ENCODE assay signal across 8 cellular contexts in the genomic region with DNA sequence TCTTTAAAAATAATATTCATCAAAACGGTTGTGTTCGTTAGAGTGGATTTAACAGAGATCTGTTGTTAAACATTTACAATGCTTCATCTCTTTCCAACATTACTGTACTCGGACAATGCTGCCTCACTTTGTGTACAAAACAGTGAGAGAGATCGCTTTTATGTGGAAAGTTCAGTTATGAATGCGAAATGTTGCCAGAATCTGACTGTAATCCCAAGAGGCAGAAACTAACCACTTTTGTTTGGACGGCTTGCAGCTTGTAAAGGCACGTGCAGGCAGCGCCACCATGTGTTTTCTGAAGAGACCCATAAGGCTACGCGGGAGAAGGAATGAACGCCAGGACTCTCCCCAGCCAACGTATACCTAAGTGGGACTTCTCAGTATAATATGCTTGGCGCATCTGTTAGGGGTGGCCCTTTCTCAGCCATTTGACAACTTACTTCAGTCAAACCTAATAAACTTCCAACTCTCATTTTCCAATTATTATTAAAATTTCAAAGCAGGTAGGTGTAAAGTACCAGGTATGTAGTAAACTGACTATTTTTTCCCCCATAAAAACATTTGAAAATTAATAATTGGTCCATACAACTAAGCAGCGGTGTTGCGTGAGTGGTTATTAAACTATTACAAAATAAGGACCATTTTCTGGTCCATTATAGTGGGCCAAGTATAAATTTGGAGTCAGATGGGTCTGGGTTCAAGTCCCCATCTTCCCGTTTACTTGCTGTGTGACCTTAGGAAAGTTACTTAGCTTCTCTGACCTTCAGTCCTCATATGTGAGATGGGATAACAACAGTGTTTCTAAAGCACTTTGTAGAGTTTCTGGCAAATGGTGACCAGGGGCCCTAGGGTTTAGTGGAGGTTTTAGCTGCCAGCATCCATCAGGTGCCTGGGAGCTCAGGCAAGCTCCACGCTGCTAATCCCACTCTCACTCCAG. TPM values are rescaled to one million over a fixed set of nuclear protein-coding genes. Genes with fewer than 3 reads are reported as not detected.
DNase-seq lines count a peak whose midpoint lies in the region; TF ChIP-seq lines count a peak whose summit lies in the region.

No MANE protein-coding gene starts in this region.

- H3K27ac Mint-ChIP-seq in CD8-positive, alpha-beta memory T cell: no peak overlapping the region
- H3K27ac Mint-ChIP-seq in nephron progenitor cell: no peak overlapping the region

- WGBS in suprapubic skin: 19% methylated on average over 17 of the region's 17 CpGs

- no peak overlapping the region for H3K4me3 Mint-ChIP-seq in CD8-positive, alpha-beta memory T cell
- H3K4me3 Mint-ChIP-seq in nephron progenitor cell: no peak overlapping the region

- H3K4me1 ChIP-seq in CD8-positive, alpha-beta memory T cell (ENCODE audit: insufficient read depth, low read length): peaks cover 5% of the 10 kb centered on the region
- H3K4me1 ChIP-seq in KMS-11 (ENCODE audit: low read depth, poor library complexity, severe bottlenecking) (peaks cover 1% of the 10 kb centered on the region), suprapubic skin (peaks cover 47% of the 10 kb centered on the region)

- TF ChIP-seq POLR2A in suprapubic skin (IDR thresholded peaks at IDR 0.05): no peak

- H3K4me3 ChIP-seq in CD8-positive, alpha-beta memory T cell (ENCODE audit: low read length): no peak overlapping the region
- H3K4me3 ChIP-seq in KMS-11 (IDR thresholded peaks at IDR 0.05; ENCODE audit: insufficient read depth, low read depth, low read length) (no peak overlapping the region), fibroblast of mammary gland (ENCODE audit: control insufficient read depth, low read depth, low read length) (peak overlapping the region; percentile 10), suprapubic skin (no peak overlapping the region)

- TF ChIP-seq EP300 in suprapubic skin (IDR thresholded peaks at IDR 0.05): no peak

- H3K36me3 ChIP-seq in CD8-positive, alpha-beta memory T cell (ENCODE audit: insufficient read depth, low read length): no peaks in the 10 kb centered on the region
- no peaks in the 10 kb centered on the region for H3K36me3 ChIP-seq in KMS-11 (ENCODE audit: insufficient read depth)
- no peaks in the 10 kb centered on the region for H3K36me3 ChIP-seq in suprapubic skin

- no peaks in the 10 kb centered on the region for H3K36me3 Mint-ChIP-seq in CD8-positive, alpha-beta memory T cell
- H3K36me3 Mint-ChIP-seq in nephron progenitor cell (ENCODE audit: low read depth): no peaks in the 10 kb centered on the region

- H3K9me3 Mint-ChIP-seq in CD8-positive, alpha-beta memory T cell: peaks cover 0 to 4% (median 3%) of the 10 kb centered on the region in 5 donors
- H3K9me3 Mint-ChIP-seq in nephron progenitor cell: peaks cover 7% of the 10 kb centered on the region

- H3K27me3 Mint-ChIP-seq in CD8-positive, alpha-beta memory T cell: peaks cover 29 to 47% of the 10 kb centered on the region in 2 donors
- peaks cover 2% of the 10 kb centered on the region for H3K27me3 Mint-ChIP-seq in nephron progenitor cell (ENCODE audit: low read depth, poor library complexity)

- no peak overlapping the region for H3K9ac ChIP-seq in KMS-11

- H3K4me1 Mint-ChIP-seq in CD8-positive, alpha-beta memory T cell: peaks cover 9 to 17% (median 15%) of the 10 kb centered on the region in 3 donors
- H3K4me1 Mint-ChIP-seq in nephron progenitor cell: peaks cover 30% of the 10 kb centered on the region

- no peaks in the 10 kb centered on the region for H3K9me3 ChIP-seq in CD8-positive, alpha-beta memory T cell (ENCODE audit: low read length)
- H3K9me3 ChIP-seq in suprapubic skin: no peaks in the 10 kb centered on the region

- no peaks in the 10 kb centered on the region for H4K20me1 ChIP-seq in KMS-11 (ENCODE audit: insufficient read depth)

- POLR2A ChIA-PET in CD8-positive, alpha-beta memory T cell (lab: Charles Lee): interaction anchor here (0.7 kb wide), 1 partner anchor 40 kb away, joined by 4 read pairs; no protein-coding TSS in a partner anchor

- no peaks in the 10 kb centered on the region for H3K79me2 ChIP-seq in KMS-11 (ENCODE audit: insufficient read depth, low read depth)

- peak; percentile 77 for TF ChIP-seq CTCF in GM20000 (IDR thresholded peaks at IDR 0.05; ENCODE audit: extremely low read depth, missing control alignments)
- peak; percentile 53 for TF ChIP-seq CTCF in KMS-11 (conservative IDR thresholded peaks at IDR 0.05; ENCODE audit: low read depth, low read length)
- TF ChIP-seq CTCF in fibroblast of mammary gland (conservative IDR thresholded peaks at IDR 0.05; ENCODE audit: control insufficient read depth, insufficient read depth, low read depth, low read length): peak; percentile 89
- peak; percentile 93 for TF ChIP-seq CTCF in nephron progenitor cell (IDR thresholded peaks at IDR 0.05)
- peak; percentile 67 to 83 for TF ChIP-seq CTCF in suprapubic skin (IDR thresholded peaks at IDR 0.05)

- H3K27ac ChIP-seq in CD8-positive, alpha-beta memory T cell (ENCODE audit: low read depth, low read length): no peak overlapping the region
- H3K27ac ChIP-seq in KMS-11 (no peak overlapping the region), suprapubic skin (peak overlapping the region; percentile 59)

- H3K27me3 ChIP-seq in CD8-positive, alpha-beta memory T cell (ENCODE audit: insufficient read depth, low read length, poor library complexity, severe bottlenecking): peaks cover 2% of the 10 kb centered on the region
- H3K27me3 ChIP-seq in KMS-11 (ENCODE audit: insufficient read depth, low read depth) (no peaks in the 10 kb centered on the region), suprapubic skin (no peaks in the 10 kb centered on the region)

- no peak overlapping the region for H3K4me2 ChIP-seq in KMS-11

- H2AFZ ChIP-seq in KMS-11 (ENCODE audit: low read depth): no peak overlapping the region

- peak; percentile 16 to 66 (median 37) for DNase-seq in CD8-positive, alpha-beta memory T cell
- DNase-seq in GM20000 (ENCODE audit: low spot score): peak; percentile 78
- DNase-seq in OCI-M1 (lab: John Stamatoyannopoulos, UW): peak; percentile 92
- DNase-seq in activated T-helper 1 cell treated with Interleukin-2 at 50 U/mL for 16 hours (ENCODE audit: low read depth): peak; percentile 27
- peak; percentile 97 for DNase-seq in fibroblast of mammary gland (ENCODE audit: low read depth)
- DNase-seq in nephron progenitor cell: peak; percentile 77
- peak; percentile 92 for DNase-seq in suprapubic skin (ENCODE audit: low spot score in 2 of 2)

- CTCF ChIA-PET in CD8-positive, alpha-beta memory T cell (lab: Charles Lee): interaction anchor here (0.8 to 2.3 kb wide), 4 partner anchors 11 to 548 kb away, joined by 3 to 5 read pairs (median 4); no protein-coding TSS in a partner anchor

RNA-seq across cellular contexts. Expression of gene NAPG, which starts 5.6 kb away (rescaled TPM):
- 10 to 100 TPM; 27.5 to 29.6 TPM for total RNA-seq in CD8-positive, alpha-beta memory T cell
- polyA plus RNA-seq in CD8-positive, alpha-beta memory T cell: 10.1 TPM
- total RNA-seq in suprapubic skin: 10 to 100 TPM; 28.8 to 40.1 (median 37.5) TPM

Comparison
In these comparisons a context has a peak if more than half of its experiments do, and no peak if none do; other contexts are left out.
1. DNase-seq: peak in every context shown above with its lines; median percentile 97 in fibroblast of mammary gland; 92 in OCI-M1; 92 in suprapubic skin; 78 in GM20000; 77 in nephron progenitor cell; 37 in CD8-positive, alpha-beta memory T cell; 27 in activated T-helper 1 cell treated with Interleukin-2 at 50 U/mL for 16 hours.